In genomic region chr2:207048421-207048820, GRCh38 we compare ENCODE assay signal across 12 cellular contexts.
"Had no signal": no experiment of that assay in that cellular context is flagged by ENCODE, and none has a peak within 500 bp of the region (broad histone marks: within the 10 kb centered on the region; RNA-seq: fewer than 3 reads in every experiment).

No MANE protein-coding gene starts in this region.

- H3K4me3 Mint-ChIP-seq: activated B cell treated with CpG ODN at 0.5 μM for 24 hours; activated CD4-positive, alpha-beta T cell treated with anti-CD3 and anti-CD28 coated beads, Interleukin-2, amount 10 ng/mL, durations not matched to agents 7 days and 5 days; T-helper 17 cell had no signal

- H3K27ac ChIP-seq: adrenal gland, heart right ventricle, neutrophil had no signal

- H3K4me3 ChIP-seq: adrenal gland, heart right ventricle had no signal

- H3K9me3 ChIP-seq: adrenal gland, heart right ventricle, neutrophil had no signal

- H3K36me3 ChIP-seq: adrenal gland, heart right ventricle, neutrophil had no signal

- DNase-seq: activated B cell treated with CpG ODN at 0.5 μM for 24 hours; activated CD4-positive, alpha-beta T cell treated with anti-CD3 and anti-CD28 coated beads, Interleukin-2, amount 10 ng/mL, durations not matched to agents 7 days and 5 days; activated naive CD4-positive, alpha-beta T cell treated with anti-CD3 and anti-CD28 coated beads, Interleukin-2, amount 50 U/mL, for 16 hours; adrenal gland; heart right ventricle; kidney; left ventricle myocardium superior; posterior cingulate gyrus; small intestine; T-helper 17 cell had no signal

- H3K27me3 ChIP-seq: adrenal gland, heart right ventricle, neutrophil had no signal

- H3K4me1 ChIP-seq: adrenal gland had no signal

- H3K9me3 Mint-ChIP-seq: activated T-helper 2 cell treated with anti-CD3 and anti-CD28 coated beads, Interferon-gamma antibody, Interleukin-2, Interleukin-4, amounts not matched to agents 10 μg/mL and 5 μg/mL and 100 μg/mL, durations not matched to agents 14 hours and 24 hours and 36 hours had no signal

- ATAC-seq: heart right ventricle, left ventricle myocardium superior, T-helper 17 cell had no signal

- H3K27ac Mint-ChIP-seq: activated B cell treated with CpG ODN at 0.5 μM for 24 hours; activated CD4-positive, alpha-beta T cell treated with anti-CD3 and anti-CD28 coated beads, Interleukin-2, amount 10 ng/mL, durations not matched to agents 7 days and 5 days; activated T-helper 2 cell treated with anti-CD3 and anti-CD28 coated beads, Interferon-gamma antibody, Interleukin-2, Interleukin-4, amounts not matched to agents 10 μg/mL and 5 μg/mL and 100 μg/mL, durations not matched to agents 14 hours and 24 hours and 36 hours; T-helper 17 cell had no signal
